ENCODE assay signal across 8 cellular contexts in the genomic region with DNA sequence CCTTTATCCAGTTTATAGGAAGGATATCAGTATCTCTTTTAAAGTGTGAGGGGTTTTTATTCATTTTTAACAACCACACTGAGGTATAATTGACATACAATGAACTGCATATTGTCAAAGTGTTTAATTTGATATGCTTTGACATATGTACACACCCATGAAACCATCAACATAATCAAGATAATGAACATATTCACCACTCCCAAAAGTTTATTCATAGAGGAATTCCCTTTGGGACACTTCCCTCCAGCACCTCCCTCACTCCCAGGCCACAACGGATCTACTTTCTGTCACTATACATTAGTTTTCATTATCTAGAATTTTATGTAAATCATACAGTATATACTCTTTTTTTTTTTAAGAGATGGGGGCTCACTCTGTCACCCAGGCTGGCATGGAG.
"Had no signal": no experiment of that assay in that cellular context is flagged by ENCODE, and none has a peak within 500 bp of the region (broad histone marks: within the 10 kb centered on the region; RNA-seq: fewer than 3 reads in every experiment).

No MANE protein-coding gene starts in this region.

- ATAC-seq: HCT116, K562 had no signal

- H3K36me3 ChIP-seq: HAP-1 had no signal

- DNase-seq: GM23248, GOT3, H7, IMR-90, KG1 had no signal

- H3K27ac ChIP-seq: GM23248 had no signal

- H3K4me3 ChIP-seq: GM23248, HAP-1, K562 had no signal

- H3K9me3 ChIP-seq: HAP-1 had no signal
